9 cellular contexts compared by ENCODE assay signal in the genomic region with DNA sequence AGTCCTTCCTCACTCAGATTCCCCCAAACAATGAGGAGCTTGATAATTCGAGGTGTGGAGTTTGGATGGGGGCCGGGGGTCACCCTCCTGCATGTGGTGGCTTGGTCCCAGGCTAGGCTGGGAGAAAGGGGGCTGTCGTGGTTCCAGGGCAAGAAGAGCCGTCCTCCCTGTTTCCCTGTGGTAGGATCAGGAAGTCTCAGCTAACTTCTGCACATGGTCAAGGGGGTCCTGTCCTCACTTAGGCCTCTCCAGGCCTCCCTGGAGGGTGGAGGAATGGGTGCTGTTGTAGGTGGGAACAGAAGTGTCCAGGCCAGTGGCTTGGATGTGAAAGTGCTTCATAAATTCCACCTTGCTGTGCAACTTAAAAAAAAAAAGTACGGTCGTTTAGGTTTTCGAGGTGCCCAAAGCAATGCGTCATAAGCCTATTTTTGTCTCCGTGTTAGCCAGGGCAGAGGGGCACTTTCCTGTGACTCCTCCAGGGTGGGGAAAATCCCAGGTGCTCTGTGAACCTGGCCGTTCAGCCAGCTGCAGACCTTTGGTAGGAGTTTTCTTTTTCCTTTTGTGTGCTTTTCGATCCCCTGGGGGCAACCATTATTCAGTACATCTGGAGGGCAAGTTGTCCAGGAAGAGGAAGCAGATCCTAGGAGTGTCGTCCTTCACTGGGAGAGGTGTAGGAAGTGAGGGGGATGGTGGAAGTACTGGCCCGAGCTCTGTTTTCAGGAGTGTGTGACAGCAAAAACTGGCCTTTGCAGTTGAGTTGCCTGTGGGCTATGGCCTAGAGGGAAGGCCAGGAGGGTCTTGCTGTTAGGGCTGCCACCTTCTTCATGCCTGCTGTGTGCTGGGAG. TPM values are rescaled to one million over a fixed set of nuclear protein-coding genes. Genes with fewer than 3 reads are reported as not detected.
DNase-seq lines count a peak whose midpoint lies in the region; ATAC-seq, FAIRE-seq and TF ChIP-seq lines count a peak whose summit lies in the region.
"Had no signal": no experiment of that assay in that cellular context is flagged by ENCODE, and none has a peak within 500 bp of the region (broad histone marks: within the 10 kb centered on the region; RNA-seq: fewer than 3 reads in every experiment).

No MANE protein-coding gene starts in this region.

- FAIRE-seq in GM12892 (lab: Jason Lieb, UNC): peak; percentile 81
- FAIRE-seq: TTC549 had no signal

- DNase-seq in GM12892 (ENCODE audit: insufficient read length) (no peak), ascending aorta (ENCODE audit: low spot score in 2 of 2) (no peak), natural killer cell (peak; percentile 56), hippocampal formation (lab: John Stamatoyannopoulos, UW) (no peak), cerebellar cortex (ENCODE audit: low spot score) (no peak)

- peak overlapping the region; percentile 58 to 78 for H3K27ac ChIP-seq in ascending aorta
- H3K27ac ChIP-seq: parathyroid adenoma had no signal

- no peaks in the 10 kb centered on the region for H3K27me3 ChIP-seq in ascending aorta

- intact Hi-C loops in ascending aorta (cut with DNase I): loop anchor here (2.0 kb wide), 1 partner anchor 64 kb away; no protein-coding TSS in a partner anchor
- intact Hi-C loops in natural killer cell (cut with micrococcal nuclease): loop anchor here (1.0 to 10.0 kb wide), 6 partner anchors 8 to 1324 kb away; partner anchors contain the start of genes MRPL18, SOD2 and SYTL3

- H3K9me3 ChIP-seq in ascending aorta: no peaks in the 10 kb centered on the region

- H3K36me3 ChIP-seq in ascending aorta: no peaks in the 10 kb centered on the region

- TF ChIP-seq POLR2A in GM12892 (IDR thresholded peaks at IDR 0.05; ENCODE audit: low read depth, low read length): no peak

- TF ChIP-seq CTCF in ascending aorta (IDR thresholded peaks at IDR 0.05) (no peak), natural killer cell (IDR thresholded peaks at IDR 0.05) (no peak)

- H3K36me3 Mint-ChIP-seq in IgD-negative memory B cell: peaks cover 2% of the 10 kb centered on the region
- H3K36me3 Mint-ChIP-seq in natural killer cell: no peaks in the 10 kb centered on the region

- H3K27me3 Mint-ChIP-seq in IgD-negative memory B cell (peaks cover 9% of the 10 kb centered on the region), natural killer cell (ENCODE audit: low read depth in 2 of 2) (no peaks in the 10 kb centered on the region)

- H3K9me3 Mint-ChIP-seq in IgD-negative memory B cell (no peaks in the 10 kb centered on the region), natural killer cell (no peaks in the 10 kb centered on the region)

- ATAC-seq in GM21367 (IDR thresholded peaks at IDR 0.05; ENCODE audit: unreplicated experiment) (peak; percentile 18), natural killer cell (peak; percentile 42 to 63 (median 53))

- peak overlapping the region in 1 of 2 donors; percentile 7 for H3K4me3 ChIP-seq in ascending aorta

- H3K27ac Mint-ChIP-seq in IgD-negative memory B cell: peak overlapping the region in 2 of 3 donors; percentile 2 to 86
- peak overlapping the region; percentile 94 to 99 for H3K27ac Mint-ChIP-seq in natural killer cell

- H3K4me1 ChIP-seq in ascending aorta: peaks cover 28 to 52% of the 10 kb centered on the region in 2 donors

- H3K4me1 Mint-ChIP-seq in IgD-negative memory B cell (peaks cover 44 to 62% (median 44%) of the 10 kb centered on the region in 3 donors), natural killer cell (peaks cover 97 to 100% of the 10 kb centered on the region in 2 donors)

- H3K4me3 Mint-ChIP-seq in IgD-negative memory B cell: peak overlapping the region in 3 of 4 donors; percentile 23 to 60 (median 51)
- peak overlapping the region; percentile 94 for H3K4me3 Mint-ChIP-seq in natural killer cell

RNA-seq across cellular contexts. Expression of gene IGF2R, which starts 9.6 kb away (rescaled TPM):
- 20.1 TPM for polyA plus RNA-seq in GM12892 (2012; ENCODE audit: missing spikeins)
- 4.7 TPM for polyA plus RNA-seq in IgD-negative memory B cell
- total RNA-seq in ascending aorta (104 TPM), natural killer cell (100 to 1,000 TPM; 208 to 282 (median 253) TPM)
